In the genomic region with DNA sequence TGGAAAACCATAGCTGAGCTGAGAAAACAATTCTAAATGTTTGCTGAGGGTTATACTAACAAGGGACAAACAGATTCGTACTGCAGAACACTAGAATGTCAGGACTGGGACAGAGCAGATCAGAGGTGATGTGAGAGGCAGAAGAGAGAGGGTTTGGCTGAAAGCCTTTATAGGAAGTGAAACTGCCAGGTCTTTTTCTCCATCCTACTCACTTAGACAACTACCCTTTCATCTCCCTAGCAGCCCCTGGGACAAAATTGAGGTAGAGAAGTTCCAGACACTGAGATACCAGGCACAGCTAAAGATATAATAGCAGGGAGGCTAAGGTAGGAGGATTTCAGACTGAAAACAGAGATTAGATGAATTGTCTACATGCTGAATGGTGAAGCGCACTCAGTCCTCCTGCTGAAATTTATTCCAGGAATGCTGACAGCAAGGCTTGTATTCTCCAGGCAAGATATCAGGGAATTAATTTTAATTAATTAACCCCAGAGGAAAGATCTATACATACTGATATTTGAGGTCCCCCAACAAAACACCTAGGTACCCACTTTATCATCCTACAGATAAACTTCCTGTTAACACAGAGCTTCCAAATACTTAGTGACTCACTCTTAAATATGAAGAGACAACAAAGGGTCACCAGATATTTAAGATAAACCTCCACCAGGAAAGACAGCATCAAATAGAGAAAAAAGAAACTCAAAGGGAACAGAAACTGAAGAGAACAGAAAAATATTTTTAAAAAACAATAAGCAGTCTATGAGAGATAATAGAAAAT, we compare ENCODE assay signal across 16 cellular contexts. TPM values are rescaled to one million over a fixed set of nuclear protein-coding genes. Genes with fewer than 3 reads are reported as not detected.
A peak's percentile ranks its signal among the peaks of the same experiment; 100 is the strongest.
DNase-seq lines count a peak whose midpoint lies in the region; ATAC-seq and TF ChIP-seq lines count a peak whose summit lies in the region.
"Had no signal": no experiment of that assay in that cellular context is flagged by ENCODE, and none has a peak within 500 bp of the region (broad histone marks: within the 10 kb centered on the region; RNA-seq: fewer than 3 reads in every experiment).

No MANE protein-coding gene starts in this region.

- H3K4me3 Mint-ChIP-seq in osteocyte (ENCODE audit: unreplicated experiment): no peak overlapping the region
- H3K4me3 Mint-ChIP-seq: CD8-positive, alpha-beta T cell had no signal

- no peak for TF ChIP-seq CTCF in osteocyte (IDR thresholded peaks at IDR 0.05)

- peaks cover 9% of the 10 kb centered on the region for H3K9me3 Mint-ChIP-seq in osteocyte (ENCODE audit: unreplicated experiment)
- H3K9me3 Mint-ChIP-seq: activated T-helper 2 cell treated with anti-CD3 and anti-CD28 coated beads, Interferon-gamma antibody, Interleukin-2, Interleukin-4, amounts not matched to agents 10 μg/mL and 5 μg/mL and 100 μg/mL, durations not matched to agents 14 hours and 24 hours and 36 hours; CD8-positive, alpha-beta T cell had no signal

- H3K27ac Mint-ChIP-seq in osteocyte (ENCODE audit: unreplicated experiment): no peak overlapping the region
- H3K27ac Mint-ChIP-seq: activated T-helper 2 cell treated with anti-CD3 and anti-CD28 coated beads, Interferon-gamma antibody, Interleukin-2, Interleukin-4, amounts not matched to agents 10 μg/mL and 5 μg/mL and 100 μg/mL, durations not matched to agents 14 hours and 24 hours and 36 hours; CD8-positive, alpha-beta T cell had no signal

- DNase-seq in SIG-M5 treated with dmso at 0.1 percent for 504 hours (lab: John Stamatoyannopoulos, UW; ENCODE audit: unreplicated experiment) (peak; percentile 70), SIG-M5 (lab: John Stamatoyannopoulos, UW) (no peak), NOMO-1 (lab: John Stamatoyannopoulos, UW; ENCODE audit: unreplicated experiment in 2 of 2) (peak; percentile 15 to 52), islet precursor cell (peak; percentile 77), osteocyte (ENCODE audit: extremely low spot score, unreplicated experiment) (no peak), iPS-NIHi11 (ENCODE audit: low spot score) (no peak)
- DNase-seq in NK-92 treated with Interleukin-12 subunit alpha and Interleukin-12 subunit beta, amount 100 ng/mL, for 24 hours (lab: John Stamatoyannopoulos, UW): no peak
- DNase-seq: activated CD4-positive, alpha-beta T cell treated with anti-CD3 and anti-CD28 coated beads, Interleukin-2, amount 50 U/mL, for 1 hour; CD8-positive, alpha-beta T cell; mesenchymal stem cell; NCI-H1048; NCI-H2227 treated with DMSO at 0.1 percent for 48 hours; ovary; PC-3 had no signal

- ATAC-seq in GM21737 (IDR thresholded peaks at IDR 0.05; ENCODE audit: unreplicated experiment): peak; percentile 72
- ATAC-seq: CD8-positive, alpha-beta T cell; PC-3 had no signal

- no peaks in the 10 kb centered on the region for H3K36me3 Mint-ChIP-seq in osteocyte (ENCODE audit: unreplicated experiment)
- H3K36me3 Mint-ChIP-seq: CD8-positive, alpha-beta T cell had no signal

- H3K27me3 Mint-ChIP-seq in osteocyte (ENCODE audit: unreplicated experiment): peaks cover 34% of the 10 kb centered on the region

- peaks cover 3% of the 10 kb centered on the region for H3K4me1 Mint-ChIP-seq in osteocyte (ENCODE audit: unreplicated experiment)

RNA-seq across cellular contexts. Expression of gene EIF2S2, which starts 12.6 kb away (rescaled TPM):
- 87.9 and 90.6 TPM in 2 replicates for total RNA-seq in osteocyte

Comparison
In these comparisons a context has a peak if more than half of its experiments do, and no peak if none do; other contexts are left out.
1. DNase-seq: peak in SIG-M5 treated with dmso at 0.1 percent for 504 hours (single experiment), NOMO-1 (2 of 2) and islet precursor cell (single experiment); none in SIG-M5 (single experiment), osteocyte (single experiment), NK-92 treated with Interleukin-12 subunit alpha and Interleukin-12 subunit beta, amount 100 ng/mL, for 24 hours (single experiment) and iPS-NIHi11 (single experiment).